35 cellular contexts compared by ENCODE assay signal in genomic region chr12:54495327-54495726, GRCh38. TPM values are rescaled to one million over a fixed set of nuclear protein-coding genes. Genes with fewer than 3 reads are reported as not detected.
DNase-seq lines count a peak whose midpoint lies in the region; ATAC-seq, FAIRE-seq and TF ChIP-seq lines count a peak whose summit lies in the region.
"Had no signal": no experiment of that assay in that cellular context is flagged by ENCODE, and none has a peak within 500 bp of the region (broad histone marks: within the 10 kb centered on the region; RNA-seq: fewer than 3 reads in every experiment).

No MANE protein-coding gene starts in this region.

- no peak overlapping the region for H2AFZ ChIP-seq in HepG2 (ENCODE audit: low read length)

- intact Hi-C loops in HepG2 (cut with micrococcal nuclease; ENCODE audit: unreplicated experiment) = no loop called here

- no peak for DNase-seq in A549 (ENCODE audit: low read depth in 1 of 2, low spot score in 1 of 2)
- DNase-seq in HepG2 (ENCODE audit: low spot score) = no peak
- no peak for DNase-seq in NCI-H748 (lab: John Stamatoyannopoulos, UW; ENCODE audit: unreplicated experiment)
- DNase-seq: 8988T; ACHN; AML-193; BE2C; C1 segment of cervical spinal cord; Caco-2; Calu3; CD4-positive, alpha-beta memory T cell; CD4-positive, alpha-beta T cell; CD4-positive, CD25-positive, alpha-beta regulatory T cell; CD8-positive, alpha-beta memory T cell; CD8-positive, alpha-beta T cell; COR-L47; DMS 273 treated with DMSO at 0.1 percent for 48 hours; DMS153; DMS53; DMS79; DMS79 treated with DMSO at 0.1 percent for 48 hours; DND-41; EL had no signal

- H3K36me3 ChIP-seq in HEK293 (ENCODE audit: control insufficient read depth in 2 of 2, insufficient read depth in 1 of 2, low read length in 2 of 2) (no peaks in the 10 kb centered on the region), HepG2 (replicated peaks in 1 of 2; ENCODE audit: control insufficient read depth in 1 of 2, insufficient read depth in 2 of 2, low read length in 2 of 2) (no peaks in the 10 kb centered on the region)
- H3K36me3 ChIP-seq: BE2C had no signal

- no TSS peak for BruUV-seq in HepG2 (replicated peaks; lab: Mats Ljungman, UMichigan)

- TF ChIP-seq EP300 in A549 (IDR thresholded peaks at IDR 0.05) (no peak), HepG2 (IDR thresholded peaks at IDR 0.05; ENCODE audit: low read depth in 2 of 2, low read length in 2 of 2) (no peak), HepG2 (CRISPR knock-in tag; IDR thresholded peaks at IDR 0.05; ENCODE audit: borderline replicate concordance) (no peak)

- H3K9me3 ChIP-seq in A549 (no peaks in the 10 kb centered on the region), HEK293 (ENCODE audit: control insufficient read depth, insufficient read depth, low read depth, low read length) (no peaks in the 10 kb centered on the region), HepG2 (ENCODE audit: low read length) (no peaks in the 10 kb centered on the region)
- H3K9me3 ChIP-seq: BE2C; BLaER1; BLaER1 treated with 17β-estradiol and CSF1 and Interleukin-3, amounts not matched to agents 10 nM and 100 nM; Caco-2 had no signal

- ATAC-seq in A549 (no peak), HepG2 (no peak)
- ATAC-seq: CD8-positive, alpha-beta T cell had no signal

- no peaks in the 10 kb centered on the region for H3K4me1 ChIP-seq in A549
- H3K4me1 ChIP-seq in HEK293 (ENCODE audit: control insufficient read depth, insufficient read depth, low read length) = no peaks in the 10 kb centered on the region
- no peaks in the 10 kb centered on the region for H3K4me1 ChIP-seq in HepG2 (ENCODE audit: insufficient read depth, low read length)
- H3K4me1 ChIP-seq: BE2C, Caco-2 had no signal

- H4K20me1 ChIP-seq in HepG2 (ENCODE audit: insufficient read depth, low read length) = no peaks in the 10 kb centered on the region
- H4K20me1 ChIP-seq: BLaER1 had no signal

- POLR2A ChIA-PET in A549 (lab: Yijun Ruan, JAX) = no interaction called here
- POLR2A ChIA-PET in HEK293 (lab: Yijun Ruan, JAX) = no interaction called here
- POLR2A ChIA-PET in HepG2 (lab: Yijun Ruan, JAX) = no interaction called here

- H3K4me3 ChIP-seq in A549 (no peak overlapping the region), HEK293 (ENCODE audit: low read depth, low read length) (no peak overlapping the region), HepG2 (replicated peaks in 1 of 3; ENCODE audit: insufficient read depth in 1 of 3, low read depth in 2 of 3, low read length in 3 of 3) (no peak overlapping the region)
- H3K4me3 ChIP-seq: BLaER1; BLaER1 treated with 17β-estradiol and CSF1 and Interleukin-3, amounts not matched to agents 10 nM and 100 nM had no signal

- H3K9ac ChIP-seq in HepG2 (ENCODE audit: insufficient read depth, low read depth, low read length) = no peak overlapping the region
- H3K9ac ChIP-seq: BLaER1; BLaER1 treated with 17β-estradiol and CSF1 and Interleukin-3, amounts not matched to agents 10 nM and 100 nM had no signal

- no peak overlapping the region for H3K27ac ChIP-seq in A549
- no peak overlapping the region for H3K27ac ChIP-seq in HEK293 (ENCODE audit: extremely low read depth, low read depth, low read length)
- H3K27ac ChIP-seq in HepG2 (ENCODE audit: extremely low read length, insufficient read depth, low read length) = no peak overlapping the region
- H3K27ac ChIP-seq: 22Rv1; BLaER1; BLaER1 treated with 17β-estradiol and CSF1 and Interleukin-3, amounts not matched to agents 10 nM and 100 nM; C4-2B had no signal

- no peak for TF ChIP-seq RAD21 in A549 (conservative IDR thresholded peaks at IDR 0.05 in 1 of 2, IDR thresholded peaks at IDR 0.05 in 1 of 2)
- no peak for TF ChIP-seq RAD21 in HepG2 (CRISPR knock-in tag; IDR thresholded peaks at IDR 0.05)

- H3K4me2 ChIP-seq in A549 (no peak overlapping the region), HepG2 (ENCODE audit: low read depth, low read length) (no peak overlapping the region)
- H3K4me2 ChIP-seq: BLaER1; BLaER1 treated with 17β-estradiol and CSF1 and Interleukin-3, amounts not matched to agents 10 nM and 100 nM had no signal

- TF ChIP-seq POLR2A in A549 (IDR thresholded peaks at IDR 0.05; ENCODE audit: low read length) (no peak), HepG2 (IDR thresholded peaks at IDR 0.05; ENCODE audit: insufficient read depth in 1 of 2, low read depth in 2 of 2, low read length in 2 of 2) (no peak)

- no peaks in the 10 kb centered on the region for H3K79me2 ChIP-seq in HepG2 (ENCODE audit: insufficient read depth, low read length)

- in situ Hi-C loops in HepG2 (cut with HindIII; ENCODE audit: extremely low pct_ligation_motif_present, low pct_unique_long_range_greater_than_20kb) = no loop called here

- no peak for TF ChIP-seq CTCF in A549 (IDR thresholded peaks at IDR 0.05)
- no peak for TF ChIP-seq CTCF in HEK293 (tag by site-specific recombination; IDR thresholded peaks at IDR 0.05)
- no peak for TF ChIP-seq CTCF in HepG2 (CRISPR knock-in tag; IDR thresholded peaks at IDR 0.05)

- FAIRE-seq in A549 (lab: Jason Lieb, UNC) (no peak), HepG2 (lab: Jason Lieb, UNC) (no peak)
- FAIRE-seq: A204.1, D721Med had no signal

- CTCF ChIA-PET in A549 (lab: Yijun Ruan, JAX) (no interaction called here), HEK293 (lab: Yijun Ruan, JAX) (interaction anchor here (1.7 kb wide), 1 partner anchor 32 kb away, joined by 5 read pairs; no protein-coding TSS in a partner anchor), HepG2 (lab: Yijun Ruan, JAX; ENCODE audit: low intra/inter-chr PET ratio, low total read pairs) (no interaction called here)

- WGBS in A549 (ENCODE audit: missing lambda C conversion rate) = 83% methylated on average over 3 of the region's 3 CpGs
- 76% methylated on average over 3 of the region's 3 CpGs for WGBS in HepG2 (ENCODE audit: low lambda C conversion rate)

- H3K27me3 ChIP-seq in HepG2 (ENCODE audit: control insufficient read depth in 1 of 2, insufficient read depth in 2 of 2, low read length in 2 of 2) = peaks cover 0 to 6% of the 10 kb centered on the region in 2 experiments; a peak in 1 of 5 replicates
- H3K27me3 ChIP-seq: BLaER1; BLaER1 treated with 17β-estradiol and CSF1 and Interleukin-3, amounts not matched to agents 10 nM and 100 nM had no signal

RNA-seq across cellular contexts. Expression of gene NCKAP1L, which starts 2.2 kb away (rescaled TPM):
- polyA plus RNA-seq in A549 (2011; rRNA removed) (0.07 and 0.08 TPM in 2 replicates), A549 (2017; fragmentation: RNase III; extraction: RNeasy Plus Mini Kit Qiagen cat#74134 plus additional on column Dnase treatment) (0.01 TPM in 1 of 3 replicates, not detected in the others), HepG2 (2011; rRNA removed) (not detected in 2 replicates)
- polyA plus RNA-seq in A549 (2012; cell fraction: cytosol; rRNA removed) = under 0.01 and 0.04 TPM in 2 replicates
- 0.01 TPM in 1 of 2 replicates, not detected in the other for polyA plus RNA-seq in A549 (2012; cell fraction: nucleus; rRNA removed)
- polyA minus RNA-seq in A549 (2011; rRNA and poly(A)+ RNA removed) = not detected in 2 replicates
- total RNA-seq in HepG2 (2016; rRNA removed; fragmentation: Illumina TruSeq; extraction: Trizol) = not detected in 2 replicates
- total RNA-seq in HepG2 (2016; cell fraction: cytosol; rRNA removed; fragmentation: Illumina TruSeq; extraction: Trizol; ENCODE audit: low read depth) = not detected in 2 replicates
- total RNA-seq in HepG2 (2016; cell fraction: insoluble cytoplasmic fraction; rRNA removed; fragmentation: Illumina TruSeq; extraction: Trizol) = not detected in 2 replicates
- not detected in 2 replicates for total RNA-seq in HepG2 (2016; cell fraction: membrane; rRNA removed; fragmentation: Illumina TruSeq; extraction: Trizol)
- total RNA-seq in HepG2 (2016; cell fraction: nucleus; rRNA removed; fragmentation: Illumina TruSeq; extraction: Trizol) = not detected in 2 replicates
- polyA plus RNA-seq in HepG2 (2011; cell fraction: cytosol; rRNA removed) = 0.01 and 0.08 TPM in 2 replicates
- polyA plus RNA-seq in HepG2 (2011; cell fraction: nucleus; rRNA removed) = 0.11 and 0.14 TPM in 2 replicates
- not detected in 2 replicates for polyA plus RNA-seq in HepG2 (2012)
- not detected in 2 replicates for polyA plus RNA-seq in HepG2 (2016; cell fraction: cytosol; fragmentation: Illumina TruSeq; extraction: Trizol; ENCODE audit: low read depth)
- not detected in 2 replicates for polyA plus RNA-seq in HepG2 (2016; cell fraction: insoluble cytoplasmic fraction; fragmentation: Illumina TruSeq; extraction: Trizol; ENCODE audit: low read depth)
- polyA plus RNA-seq in HepG2 (2016; cell fraction: membrane; fragmentation: Illumina TruSeq; extraction: Trizol; ENCODE audit: low read depth) = not detected in 2 replicates
- not detected in 2 replicates for polyA plus RNA-seq in HepG2 (2016; cell fraction: nucleus; fragmentation: Illumina TruSeq; extraction: Trizol; ENCODE audit: insufficient read depth, low read depth)
- polyA minus RNA-seq in HepG2 (2011; rRNA and poly(A)+ RNA removed; ENCODE audit: low replicate concordance) = 0.08 and 0.26 TPM in 2 replicates
- polyA minus RNA-seq in HepG2 (2011; cell fraction: cytosol; rRNA and poly(A)+ RNA removed) = not detected in 2 replicates
- polyA minus RNA-seq in HepG2 (2011; cell fraction: nucleus; rRNA and poly(A)+ RNA removed) = not detected in 2 replicates
- total RNA-seq: A172, Caco-2, Calu3 had no signal
- polyA plus RNA-seq: AG04450 had no signal

RNA-seq across cellular contexts. Expression of gene GTSF1, which starts 21.9 kb away (rescaled TPM):
- not detected in 2 replicates for polyA plus RNA-seq in A549 (2011; rRNA removed)
- not detected in 2 replicates for polyA plus RNA-seq in A549 (2012; cell fraction: cytosol; rRNA removed)
- polyA plus RNA-seq in A549 (2012; cell fraction: nucleus; rRNA removed) = not detected in 2 replicates
- not detected in 3 replicates for polyA plus RNA-seq in A549 (2017; fragmentation: RNase III; extraction: RNeasy Plus Mini Kit Qiagen cat#74134 plus additional on column Dnase treatment)
- polyA minus RNA-seq in A549 (2011; rRNA and poly(A)+ RNA removed) = not detected in 2 replicates
- not detected in 2 replicates for total RNA-seq in HepG2 (2016; rRNA removed; fragmentation: Illumina TruSeq; extraction: Trizol)
- total RNA-seq in HepG2 (2016; cell fraction: cytosol; rRNA removed; fragmentation: Illumina TruSeq; extraction: Trizol; ENCODE audit: low read depth) = not detected in 2 replicates
- total RNA-seq in HepG2 (2016; cell fraction: insoluble cytoplasmic fraction; rRNA removed; fragmentation: Illumina TruSeq; extraction: Trizol) = not detected in 2 replicates
- not detected in 2 replicates for total RNA-seq in HepG2 (2016; cell fraction: membrane; rRNA removed; fragmentation: Illumina TruSeq; extraction: Trizol)
- not detected in 2 replicates for total RNA-seq in HepG2 (2016; cell fraction: nucleus; rRNA removed; fragmentation: Illumina TruSeq; extraction: Trizol)
- not detected in 2 replicates for polyA plus RNA-seq in HepG2 (2011; rRNA removed)
- not detected in 2 replicates for polyA plus RNA-seq in HepG2 (2011; cell fraction: cytosol; rRNA removed)
- polyA plus RNA-seq in HepG2 (2011; cell fraction: nucleus; rRNA removed) = not detected in 2 replicates
- polyA plus RNA-seq in HepG2 (2012) = not detected in 2 replicates
- not detected in 2 replicates for polyA plus RNA-seq in HepG2 (2016; cell fraction: cytosol; fragmentation: Illumina TruSeq; extraction: Trizol; ENCODE audit: low read depth)
- not detected in 2 replicates for polyA plus RNA-seq in HepG2 (2016; cell fraction: insoluble cytoplasmic fraction; fragmentation: Illumina TruSeq; extraction: Trizol; ENCODE audit: low read depth)
- not detected in 2 replicates for polyA plus RNA-seq in HepG2 (2016; cell fraction: membrane; fragmentation: Illumina TruSeq; extraction: Trizol; ENCODE audit: low read depth)
- polyA plus RNA-seq in HepG2 (2016; cell fraction: nucleus; fragmentation: Illumina TruSeq; extraction: Trizol; ENCODE audit: insufficient read depth, low read depth) = not detected in 2 replicates
- polyA minus RNA-seq in HepG2 (2011; rRNA and poly(A)+ RNA removed; ENCODE audit: low replicate concordance) = 0.21 TPM in 1 of 2 replicates, not detected in the other
- polyA minus RNA-seq in HepG2 (2011; cell fraction: cytosol; rRNA and poly(A)+ RNA removed) = not detected in 2 replicates
- not detected in 2 replicates for polyA minus RNA-seq in HepG2 (2011; cell fraction: nucleus; rRNA and poly(A)+ RNA removed)
- total RNA-seq: A172, A673, Caco-2, Daoy had no signal
- polyA plus RNA-seq: AG04450, BJ had no signal

RNA-seq across cellular contexts. Expression of gene PDE1B, which starts 54.1 kb away (rescaled TPM):
- polyA plus RNA-seq in A549 (2011; rRNA removed) = 0.08 TPM in 1 of 2 replicates, not detected in the other
- 0.03 TPM in 2 replicates for polyA plus RNA-seq in A549 (2012; cell fraction: cytosol; rRNA removed)
- 0.05 and 0.07 TPM in 2 replicates for polyA plus RNA-seq in A549 (2012; cell fraction: nucleus; rRNA removed)
- 0.04 to 0.05 TPM in 2 of 3 replicates, not detected in the other for polyA plus RNA-seq in A549 (2017; fragmentation: RNase III; extraction: RNeasy Plus Mini Kit Qiagen cat#74134 plus additional on column Dnase treatment)
- polyA minus RNA-seq in A549 (2011; rRNA and poly(A)+ RNA removed) = 0.25 TPM in 1 of 2 replicates, not detected in the other
- total RNA-seq in HepG2 (2016; rRNA removed; fragmentation: Illumina TruSeq; extraction: Trizol) = not detected in 2 replicates
- total RNA-seq in HepG2 (2016; cell fraction: cytosol; rRNA removed; fragmentation: Illumina TruSeq; extraction: Trizol; ENCODE audit: low read depth) = not detected in 2 replicates
- not detected in 2 replicates for total RNA-seq in HepG2 (2016; cell fraction: insoluble cytoplasmic fraction; rRNA removed; fragmentation: Illumina TruSeq; extraction: Trizol)
- not detected in 2 replicates for total RNA-seq in HepG2 (2016; cell fraction: membrane; rRNA removed; fragmentation: Illumina TruSeq; extraction: Trizol)
- total RNA-seq in HepG2 (2016; cell fraction: nucleus; rRNA removed; fragmentation: Illumina TruSeq; extraction: Trizol) = not detected in 2 replicates
- polyA plus RNA-seq in HepG2 (2011; rRNA removed) = not detected in 2 replicates
- polyA plus RNA-seq in HepG2 (2011; cell fraction: cytosol; rRNA removed) = not detected in 2 replicates
- not detected in 2 replicates for polyA plus RNA-seq in HepG2 (2011; cell fraction: nucleus; rRNA removed)
- not detected in 2 replicates for polyA plus RNA-seq in HepG2 (2012)
- not detected in 2 replicates for polyA plus RNA-seq in HepG2 (2016; cell fraction: cytosol; fragmentation: Illumina TruSeq; extraction: Trizol; ENCODE audit: low read depth)
- polyA plus RNA-seq in HepG2 (2016; cell fraction: insoluble cytoplasmic fraction; fragmentation: Illumina TruSeq; extraction: Trizol; ENCODE audit: low read depth) = not detected in 2 replicates
- polyA plus RNA-seq in HepG2 (2016; cell fraction: membrane; fragmentation: Illumina TruSeq; extraction: Trizol; ENCODE audit: low read depth) = not detected in 2 replicates
- polyA plus RNA-seq in HepG2 (2016; cell fraction: nucleus; fragmentation: Illumina TruSeq; extraction: Trizol; ENCODE audit: insufficient read depth, low read depth) = not detected in 2 replicates
- polyA minus RNA-seq in HepG2 (2011; rRNA and poly(A)+ RNA removed; ENCODE audit: low replicate concordance) = not detected in 2 replicates
- not detected in 2 replicates for polyA minus RNA-seq in HepG2 (2011; cell fraction: cytosol; rRNA and poly(A)+ RNA removed)
- not detected in 2 replicates for polyA minus RNA-seq in HepG2 (2011; cell fraction: nucleus; rRNA and poly(A)+ RNA removed)
- total RNA-seq: Caco-2, Calu3 had no signal
- polyA plus RNA-seq: AG04450 had no signal
